Comparison of ENCODE assay signal across 1 cellular context in the genomic region with DNA sequence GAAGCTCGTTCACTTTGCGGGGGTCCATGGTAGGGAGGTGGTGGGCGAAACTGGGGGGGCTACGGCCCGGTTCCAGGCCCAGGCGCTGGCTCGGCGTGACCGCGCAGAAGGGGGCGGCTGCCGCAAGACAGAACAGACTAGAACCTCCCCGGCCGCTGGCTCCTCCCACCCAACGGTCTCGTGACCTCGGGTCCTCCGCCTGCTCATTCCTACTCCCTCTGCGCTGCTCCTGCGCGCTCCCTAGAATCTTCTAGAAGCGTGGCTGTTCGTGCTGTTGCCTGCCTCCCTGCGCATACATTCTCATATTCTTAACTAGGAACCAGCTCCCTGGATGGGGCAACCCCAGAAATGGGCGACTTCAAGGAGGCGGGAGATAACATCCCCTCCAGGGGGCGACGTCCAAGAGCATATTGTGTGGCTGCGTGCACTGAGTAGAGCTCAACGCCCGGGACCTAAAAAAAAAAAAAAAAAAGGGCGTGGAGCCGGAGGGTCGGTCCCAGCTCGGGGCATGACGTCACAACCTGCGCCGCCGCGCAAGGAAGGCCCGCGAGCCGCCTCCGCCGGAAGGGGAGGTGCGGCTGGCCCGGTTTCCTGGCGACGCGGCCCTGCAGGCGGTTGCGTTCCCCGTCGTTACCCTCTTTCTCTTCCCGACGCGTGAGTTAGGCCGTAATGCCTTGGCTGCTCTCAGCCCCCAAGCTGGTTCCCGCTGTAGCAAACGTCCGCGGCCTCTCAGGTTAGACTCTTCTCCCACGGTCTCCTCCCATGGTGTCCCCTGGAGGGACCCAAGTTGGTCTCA.
A peak's percentile ranks its signal among the peaks of the same experiment; 100 is the strongest.
TF ChIP-seq lines count a peak whose summit lies in the region.

Gene ST13 (minus strand): TSS at position 127 of the 796 bp plus-strand sequence. CDS start 99 bp downstream, at position 28.
Gene XPNPEP3 (plus strand): TSS at position 636 of the 796 bp plus-strand sequence. CDS start 34 bp downstream, at position 670.

TF ChIP-seq in HepG2, 621 proteins besides CTCF, POLR2A, EP300 and RAD21 (continues in another document):
- TF ChIP-seq ZMAT3 (CRISPR knock-in tag; conservative IDR thresholded peaks at IDR 0.05), result peak; percentile 95
- TF ChIP-seq TSC22D2 (CRISPR knock-in tag; IDR thresholded peaks at IDR 0.05; ENCODE audit: borderline replicate concordance), result no peak
- peak; percentile 39; the same call in 1 of the 2 replicates for TF ChIP-seq HOXD1 (CRISPR knock-in tag; IDR thresholded peaks at IDR 0.05)
- peak; percentile 96 for TF ChIP-seq PHF20 (CRISPR knock-in tag; IDR thresholded peaks at IDR 0.05)
- TF ChIP-seq ZNF674 (CRISPR knock-in tag; IDR thresholded peaks at IDR 0.05; ENCODE audit: low read depth), result 0 out of 2 replicates have a peak, but pooled peaks have one; percentile 35
- TF ChIP-seq ZNF362 (CRISPR knock-in tag; IDR thresholded peaks at IDR 0.05; ENCODE audit: borderline replicate concordance), result peak; percentile 100
- TF ChIP-seq ZBTB7B (CRISPR knock-in tag; IDR thresholded peaks at IDR 0.05), result peak; percentile 81; the same call in 1 of the 2 replicates
- peak; percentile 6; the same call in 1 of the 2 replicates for TF ChIP-seq SRY (CRISPR knock-in tag; IDR thresholded peaks at IDR 0.05)
- 0 out of 2 replicates have a peak, but pooled peaks have one; percentile 43 for TF ChIP-seq SALL2 (CRISPR knock-in tag; IDR thresholded peaks at IDR 0.05)
- TF ChIP-seq CSRNP1 (CRISPR knock-in tag; IDR thresholded peaks at IDR 0.05), result peak; percentile 56
- no peak for TF ChIP-seq ZNF549 (CRISPR knock-in tag; IDR thresholded peaks at IDR 0.05)
- TF ChIP-seq ZNF790 (CRISPR knock-in tag; IDR thresholded peaks at IDR 0.05; ENCODE audit: borderline replicate concordance), result peak; percentile 27; the same call in 1 of the 2 replicates
- TF ChIP-seq NFE2 (CRISPR knock-in tag; IDR thresholded peaks at IDR 0.05), result no peak
- TF ChIP-seq ZNF75D (CRISPR knock-in tag; IDR thresholded peaks at IDR 0.05; ENCODE audit: borderline replicate concordance), result no peak
- TF ChIP-seq, protein P1, sequence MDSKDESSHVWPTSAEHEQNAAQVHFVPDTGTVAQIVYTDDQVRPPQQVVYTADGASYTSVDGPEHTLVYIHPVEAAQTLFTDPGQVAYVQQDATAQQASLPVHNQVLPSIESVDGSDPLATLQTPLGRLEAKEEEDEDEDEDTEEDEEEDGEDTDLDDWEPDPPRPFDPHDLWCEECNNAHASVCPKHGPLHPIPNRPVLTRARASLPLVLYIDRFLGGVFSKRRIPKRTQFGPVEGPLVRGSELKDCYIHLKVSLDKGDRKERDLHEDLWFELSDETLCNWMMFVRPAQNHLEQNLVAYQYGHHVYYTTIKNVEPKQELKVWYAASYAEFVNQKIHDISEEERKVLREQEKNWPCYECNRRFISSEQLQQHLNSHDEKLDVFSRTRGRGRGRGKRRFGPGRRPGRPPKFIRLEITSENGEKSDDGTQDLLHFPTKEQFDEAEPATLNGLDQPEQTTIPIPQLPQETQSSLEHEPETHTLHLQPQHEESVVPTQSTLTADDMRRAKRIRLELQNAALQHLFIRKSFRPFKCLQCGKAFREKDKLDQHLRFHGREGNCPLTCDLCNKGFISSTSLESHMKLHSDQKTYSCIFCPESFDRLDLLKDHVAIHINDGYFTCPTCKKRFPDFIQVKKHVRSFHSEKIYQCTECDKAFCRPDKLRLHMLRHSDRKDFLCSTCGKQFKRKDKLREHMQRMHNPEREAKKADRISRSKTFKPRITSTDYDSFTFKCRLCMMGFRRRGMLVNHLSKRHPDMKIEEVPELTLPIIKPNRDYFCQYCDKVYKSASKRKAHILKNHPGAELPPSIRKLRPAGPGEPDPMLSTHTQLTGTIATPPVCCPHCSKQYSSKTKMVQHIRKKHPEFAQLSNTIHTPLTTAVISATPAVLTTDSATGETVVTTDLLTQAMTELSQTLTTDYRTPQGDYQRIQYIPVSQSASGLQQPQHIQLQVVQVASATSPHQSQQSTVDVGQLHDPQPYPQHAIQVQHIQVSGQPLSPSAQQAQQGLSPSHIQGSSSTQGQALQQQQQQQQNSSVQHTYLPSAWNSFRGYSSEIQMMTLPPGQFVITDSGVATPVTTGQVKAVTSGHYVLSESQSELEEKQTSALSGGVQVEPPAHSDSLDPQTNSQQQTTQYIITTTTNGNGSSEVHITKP (CRISPR knock-in tag; IDR thresholded peaks at IDR 0.05; ENCODE audit: low read depth), result no peak
- TF ChIP-seq MIXL1 (CRISPR knock-in tag; IDR thresholded peaks at IDR 0.05), result peak; percentile 37; the same call in 1 of the 2 replicates
- TF ChIP-seq ZNF557 (CRISPR knock-in tag; IDR thresholded peaks at IDR 0.05), result peak; percentile 26; the same call in 1 of the 2 replicates
- no peak for TF ChIP-seq ZNF382 (CRISPR knock-in tag; IDR thresholded peaks at IDR 0.05; ENCODE audit: borderline replicate concordance)
- no peak for TF ChIP-seq ZNF660 (CRISPR knock-in tag; IDR thresholded peaks at IDR 0.05; ENCODE audit: borderline replicate concordance, low read depth)
- TF ChIP-seq, protein P2, sequence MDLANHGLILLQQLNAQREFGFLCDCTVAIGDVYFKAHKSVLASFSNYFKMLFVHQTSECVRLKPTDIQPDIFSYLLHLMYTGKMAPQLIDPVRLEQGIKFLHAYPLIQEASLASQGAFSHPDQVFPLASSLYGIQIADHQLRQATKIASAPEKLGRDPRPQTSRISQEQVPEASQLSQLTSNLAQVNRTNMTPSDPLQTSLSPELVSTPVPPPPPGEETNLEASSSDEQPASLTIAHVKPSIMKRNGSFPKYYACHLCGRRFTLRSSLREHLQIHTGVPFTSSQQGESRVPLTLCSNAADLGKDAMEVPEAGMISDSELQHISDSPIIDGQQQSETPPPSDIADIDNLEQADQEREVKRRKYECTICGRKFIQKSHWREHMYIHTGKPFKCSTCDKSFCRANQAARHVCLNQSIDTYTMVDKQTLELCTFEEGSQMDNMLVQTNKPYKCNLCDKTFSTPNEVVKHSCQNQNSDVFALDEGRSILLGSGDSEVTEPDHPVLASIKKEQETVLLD (CRISPR knock-in tag; IDR thresholded peaks at IDR 0.05; ENCODE audit: low read depth), result 0 out of 2 replicates have a peak, but pooled peaks have one; percentile 69
- TF ChIP-seq ZBTB44 (CRISPR knock-in tag; IDR thresholded peaks at IDR 0.05), result 0 out of 2 replicates have a peak, but pooled peaks have one; percentile 36
- TF ChIP-seq YEATS2 (CRISPR knock-in tag; IDR thresholded peaks at IDR 0.05; ENCODE audit: borderline replicate concordance), result peak; percentile 97
- TF ChIP-seq, protein P3, sequence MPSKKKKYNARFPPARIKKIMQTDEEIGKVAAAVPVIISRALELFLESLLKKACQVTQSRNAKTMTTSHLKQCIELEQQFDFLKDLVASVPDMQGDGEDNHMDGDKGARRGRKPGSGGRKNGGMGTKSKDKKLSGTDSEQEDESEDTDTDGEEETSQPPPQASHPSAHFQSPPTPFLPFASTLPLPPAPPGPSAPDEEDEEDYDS (CRISPR knock-in tag; IDR thresholded peaks at IDR 0.05), result peak; percentile 61
- no peak for TF ChIP-seq NCOA5 (CRISPR knock-in tag; IDR thresholded peaks at IDR 0.05)
- peak; percentile 87 for TF ChIP-seq BORCS8-MEF2B (CRISPR knock-in tag; IDR thresholded peaks at IDR 0.05)
- TF ChIP-seq SNRNP70 (IDR thresholded peaks at IDR 0.05; ENCODE audit: low read depth, low read length), result no peak
- no peak; the same call in 1 of the 2 replicates for TF ChIP-seq MTF1 (CRISPR knock-in tag; IDR thresholded peaks at IDR 0.05)
- TF ChIP-seq ZNF704 (CRISPR knock-in tag; IDR thresholded peaks at IDR 0.05; ENCODE audit: borderline replicate concordance), result 0 out of 2 replicates have a peak, but pooled peaks have one; percentile 74
- TF ChIP-seq ZNF547 (CRISPR knock-in tag; IDR thresholded peaks at IDR 0.05), result peak; percentile 81; the same call in 1 of the 2 replicates
- TF ChIP-seq ZNF124 (CRISPR knock-in tag; IDR thresholded peaks at IDR 0.05), result peak; percentile 16; the same call in 1 of the 2 replicates
- no peak for TF ChIP-seq ZSCAN20 (CRISPR knock-in tag; IDR thresholded peaks at IDR 0.05; ENCODE audit: borderline replicate concordance)
- peak; percentile 66; the same call in 1 of the 2 replicates for TF ChIP-seq RFXANK (CRISPR knock-in tag; IDR thresholded peaks at IDR 0.05)
- peak; percentile 27; the same call in 1 of the 2 replicates for TF ChIP-seq ZNF792 (CRISPR knock-in tag; IDR thresholded peaks at IDR 0.05)
- peak; percentile 99 for TF ChIP-seq ZNF501 (CRISPR knock-in tag; IDR thresholded peaks at IDR 0.05)
- TF ChIP-seq FOXK2 (IDR thresholded peaks at IDR 0.05), result no peak
- TF ChIP-seq ZNF343 (CRISPR knock-in tag; IDR thresholded peaks at IDR 0.05), result peak; percentile 46; the same call in 1 of the 2 replicates
- TF ChIP-seq SNAI1 (CRISPR knock-in tag; IDR thresholded peaks at IDR 0.05; ENCODE audit: borderline replicate concordance), result no peak
- peak; percentile 58; the same call in 1 of the 2 replicates for TF ChIP-seq ZNF777 (CRISPR knock-in tag; IDR thresholded peaks at IDR 0.05)
- TF ChIP-seq ZBTB21 (CRISPR knock-in tag; IDR thresholded peaks at IDR 0.05), result peak; percentile 92
- TF ChIP-seq ZNF367 (CRISPR knock-in tag; IDR thresholded peaks at IDR 0.05; ENCODE audit: borderline replicate concordance), result no peak
- TF ChIP-seq ZHX2 (IDR thresholded peaks at IDR 0.05; ENCODE audit: low read depth), result peak; percentile 89
- TF ChIP-seq ZHX2 (CRISPR knock-in tag; IDR thresholded peaks at IDR 0.05; ENCODE audit: borderline replicate concordance), result no peak
